8 cellular contexts compared by ENCODE assay signal in genomic region chr12:27333311-27334009, GRCh38. TPM values are rescaled to one million over a fixed set of nuclear protein-coding genes. Genes with fewer than 3 reads are reported as not detected.
A peak's percentile ranks its signal among the peaks of the same experiment; 100 is the strongest.
DNase-seq lines count a peak whose midpoint lies in the region; ATAC-seq, FAIRE-seq and TF ChIP-seq lines count a peak whose summit lies in the region.

No MANE protein-coding gene starts in this region.

- H3K79me2 ChIP-seq in K562 (ENCODE audit: control insufficient read depth, insufficient read depth, low read length), result no peaks in the 10 kb centered on the region

- H3K4me3 Mint-ChIP-seq in Caco-2 (ENCODE audit: unreplicated experiment), result peak overlapping the region; percentile 80
- peak overlapping the region; percentile 77 to 85 (median 78) for H3K4me3 Mint-ChIP-seq in immature natural killer cell

- H3K4me1 Mint-ChIP-seq in Caco-2 (ENCODE audit: low read depth, unreplicated experiment), result peaks cover 51% of the 10 kb centered on the region
- peaks cover 11 to 16% of the 10 kb centered on the region in 2 donors for H3K4me1 Mint-ChIP-seq in immature natural killer cell

- POLR2A ChIA-PET in Caco-2 (lab: Charles Lee), result interaction anchor here (0.7 to 1.9 kb wide), 2 partner anchors 89 to 320 kb away, joined by 3 to 8 read pairs; partner anchors contain the start of genes STK38L and TM7SF3
- POLR2A ChIA-PET in K562 (lab: Yijun Ruan, JAX), result interaction anchor here (0.7 to 1.1 kb wide), 2 partner anchors 9 to 109 kb away, joined by 3 read pairs; no protein-coding TSS in a partner anchor

- H3K36me3 Mint-ChIP-seq in Caco-2 (ENCODE audit: insufficient read depth, unreplicated experiment), result peaks cover 6% of the 10 kb centered on the region
- H3K36me3 Mint-ChIP-seq in immature natural killer cell, result no peaks in the 10 kb centered on the region

- H3K27ac ChIP-seq in HUES6 (ENCODE audit: low read depth, low read length), result no peak overlapping the region
- H3K27ac ChIP-seq in K562 (ENCODE audit: extremely low read depth, low read depth, low read length), result no peak overlapping the region

- CTCF ChIA-PET in Caco-2 (lab: Charles Lee) (interaction anchor here (0.6 to 1.0 kb wide), 3 partner anchors 8 to 91 kb away, joined by 3 to 5 read pairs (median 4); no protein-coding TSS in a partner anchor), K562 (lab: Yijun Ruan, JAX; ENCODE audit: low intra/inter-chr PET ratio) (no interaction called here)

- H3K9me3 Mint-ChIP-seq in Caco-2 (ENCODE audit: unreplicated experiment) (no peaks in the 10 kb centered on the region), immature natural killer cell (peaks cover 0 to 2% (median 0%) of the 10 kb centered on the region in 6 donors)

- no peak for TF ChIP-seq EP300 in K562 (IDR thresholded peaks at IDR 0.05; ENCODE audit: low read length)

- WGBS in K562 (ENCODE audit: insufficient coverage, low coverage, missing lambda C conversion rate), result 10% methylated on average over 45 of the region's 54 CpGs

- H3K4me1 ChIP-seq in Caco-2 (peaks cover 34% of the 10 kb centered on the region), HUES6 (ENCODE audit: control insufficient read depth, insufficient read depth, low read length) (peaks cover 14% of the 10 kb centered on the region), K562 (replicated peaks in 1 of 2; ENCODE audit: control insufficient read depth in 2 of 2, insufficient read depth in 2 of 2, low read length in 2 of 2) (peaks cover 11 to 13% of the 10 kb centered on the region in 2 experiments; a peak in 3 of 5 replicates)

- TF ChIP-seq RAD21 in K562 (CRISPR knock-in tag; conservative IDR thresholded peaks at IDR 0.05 in 1 of 2, IDR thresholded peaks at IDR 0.05 in 1 of 2), result no peak

- no peaks in the 10 kb centered on the region for H3K9me3 ChIP-seq in Caco-2
- H3K9me3 ChIP-seq in HUES6 (ENCODE audit: control insufficient read depth, insufficient read depth, low read depth, low read length), result no peaks in the 10 kb centered on the region
- H3K9me3 ChIP-seq in K562 (replicated peaks; ENCODE audit: control insufficient read depth, insufficient read depth, low read depth, low read length), result no peaks in the 10 kb centered on the region

- H3K27ac Mint-ChIP-seq in Caco-2 (ENCODE audit: unreplicated experiment), result peak overlapping the region; percentile 43
- no peak overlapping the region for H3K27ac Mint-ChIP-seq in immature natural killer cell

- no peak for FAIRE-seq in K562 (lab: Jason Lieb, UNC)

- H4K20me1 ChIP-seq in K562 (replicated peaks; ENCODE audit: control insufficient read depth, insufficient read depth, low read length), result no peaks in the 10 kb centered on the region

- H3K27me3 ChIP-seq in Caco-2 (replicated peaks; ENCODE audit: control insufficient read depth, insufficient read depth, low read length) (no peaks in the 10 kb centered on the region), HUES6 (ENCODE audit: control insufficient read depth, insufficient read depth, low read length) (peaks cover 38% of the 10 kb centered on the region), K562 (ENCODE audit: control insufficient read depth in 2 of 2, insufficient read depth in 2 of 2, low read length in 2 of 2) (peaks cover 25 to 27% of the 10 kb centered on the region in 2 experiments)

- peak overlapping the region; percentile 40 for H3K4me2 ChIP-seq in K562 (ENCODE audit: insufficient read depth, low read length)

- no peak for TF ChIP-seq POLR2A in K562 (conservative IDR thresholded peaks at IDR 0.05)

- H3K36me3 ChIP-seq in Caco-2 (ENCODE audit: control insufficient read depth, insufficient read depth, low read length), result no peaks in the 10 kb centered on the region
- no peaks in the 10 kb centered on the region for H3K36me3 ChIP-seq in HUES6 (ENCODE audit: control insufficient read depth, insufficient read depth, low read length)
- H3K36me3 ChIP-seq in K562 (ENCODE audit: control insufficient read depth, insufficient read depth, low read length), result no peaks in the 10 kb centered on the region

- DNase-seq in Caco-2, result peak; percentile 47 to 59
- DNase-seq in SW480 (ENCODE audit: low spot score), result peak; percentile 81
- DNase-seq in K562 (ENCODE audit: extremely low read depth in 1 of 4, low spot score in 3 of 4), result peak in 2 of 4 experiments; percentile 6 to 9
- DNase-seq in immature natural killer cell, result peak; percentile 9 to 21 (median 16)
- DNase-seq in stimulated activated CD4-positive, alpha-beta T cell treated with anti-CD3 and anti-CD28 coated beads, Interleukin-15, amount 100 ng/mL, for 24 hours, result peak; percentile 66
- DNase-seq in GOT3 (lab: John Stamatoyannopoulos, UW), result no peak

- in situ Hi-C loops in K562 (cut with MboI), result no loop called here

- H3K27me3 Mint-ChIP-seq in Caco-2 (ENCODE audit: insufficient read depth, unreplicated experiment) (no peaks in the 10 kb centered on the region), immature natural killer cell (ENCODE audit: low read depth in 3 of 3) (peaks cover 4 to 27% (median 17%) of the 10 kb centered on the region in 3 donors)

- TF ChIP-seq CTCF in Caco-2 (IDR thresholded peaks at IDR 0.05; ENCODE audit: insufficient read depth in 1 of 2, low read depth in 1 of 2, low read length in 1 of 2, severe bottlenecking in 1 of 2, unreplicated experiment in 1 of 2), result no peak
- TF ChIP-seq CTCF in K562 (IDR thresholded peaks at IDR 0.05 in 2 of 3, conservative IDR thresholded peaks at IDR 0.05 in 1 of 3; ENCODE audit: insufficient read depth in 2 of 3, low read depth in 1 of 3, low read length in 3 of 3), result no peak

- ATAC-seq in GM21367 (IDR thresholded peaks at IDR 0.05; ENCODE audit: unreplicated experiment), result peak; percentile 1
- peak; percentile 20; the same call in 2 of the 3 replicates for ATAC-seq in K562

- peak overlapping the region; percentile 70 for H3K9ac ChIP-seq in HUES6 (ENCODE audit: low read length)
- peak overlapping the region in 1 of 2 experiments; percentile 61; a peak in 2 of 4 replicates for H3K9ac ChIP-seq in K562 (ENCODE audit: insufficient read depth in 1 of 2, low read depth in 2 of 2, low read length in 2 of 2)

- BruUV-seq in Caco-2 (replicated peaks; lab: Mats Ljungman, UMichigan), result no TSS peak
- BruUV-seq in K562 (replicated peaks; lab: Mats Ljungman, UMichigan), result no TSS peak

- H3K4me3 ChIP-seq in Caco-2 (ENCODE audit: low read depth, low read length) (peak overlapping the region; percentile 87), HUES6 (ENCODE audit: low read depth, low read length) (peak overlapping the region; percentile 64), K562 (peak overlapping the region; percentile 28)

- intact Hi-C loops in Caco-2 (cut with micrococcal nuclease; ENCODE audit: unreplicated experiment) (no loop called here), K562 (cut with micrococcal nuclease) (no loop called here)

- 0 out of 2 replicates have a peak overlapping the region, but pooled peaks have one; percentile 54 for H2AFZ ChIP-seq in K562 (ENCODE audit: low read depth, low read length)

- no peaks in the 10 kb centered on the region for H3K9me1 ChIP-seq in K562 (ENCODE audit: control insufficient read depth, insufficient read depth, low read length)

TF ChIP-seq in K562, 482 proteins besides CTCF, POLR2A, EP300 and RAD21:
- TF ChIP-seq CHD1 (IDR thresholded peaks at IDR 0.05; ENCODE audit: low read length) (peak; percentile 29), PCBP1 (IDR thresholded peaks at IDR 0.05; ENCODE audit: low read depth, low read length, poor library complexity, severe bottlenecking) (no peak), RNF2 (IDR thresholded peaks at IDR 0.05) (peak; percentile 24; the same call in 1 of the 2 replicates), NR1H2 (CRISPR knock-in tag; IDR thresholded peaks at IDR 0.05) (0 out of 2 replicates have a peak, but pooled peaks have one; percentile 19)

RNA-seq across cellular contexts. Expression of gene BMAL2, which starts 0.8 kb away (rescaled TPM):
- total RNA-seq in Caco-2 (2022) (35.4 and 36.0 TPM in 2 replicates), K562 (2014; rRNA removed) (0.16 and 0.50 TPM in 2 replicates), K562 (2014; rRNA removed; fragmentation: Illumina TruSeq; extraction: Trizol) (0.62 and 0.70 TPM in 2 replicates), K562 (2015; rRNA removed; fragmentation: Illumina TruSeq; extraction: Trizol) (0.45 and 0.72 TPM in 2 replicates), K562 (2021) (0.38 and 0.60 TPM in 2 replicates)
- total RNA-seq in K562 (2011; cell fraction: chromatin; rRNA removed; ENCODE audit: low replicate concordance), result not detected in 2 replicates
- total RNA-seq in K562 (2011; cell fraction: nucleolus; rRNA removed), result not detected in 2 replicates
- total RNA-seq in K562 (2011; cell fraction: nucleoplasm; rRNA removed), result 0.23 TPM in 1 of 2 replicates, not detected in the other
- polyA plus RNA-seq in K562 (2011; rRNA removed) (0.16 and 1.1 TPM in 2 replicates), K562 (2014; fragmentation: Illumina TruSeq; extraction: Trizol) (0.40 and 0.42 TPM in 2 replicates), K562 (2014; fragmentation: Nextera tagmentation; extraction: Ambion mirVana) (under 1 TPM; 0.01 to 0.04 TPM), K562 (2014; rRNA removed) (0.13 and 0.17 TPM in 2 replicates), immature natural killer cell (not detected)
- polyA plus RNA-seq in K562 (2011; cell fraction: cytosol; rRNA removed), result 0.04 TPM in 2 replicates
- polyA plus RNA-seq in K562 (2011; cell fraction: nucleus; rRNA removed), result 0.07 and 0.11 TPM in 2 replicates
- polyA plus RNA-seq in K562 (2012), result 0.35 and 0.36 TPM in 2 replicates
- 0.30 and 0.74 TPM in 2 replicates for polyA minus RNA-seq in K562 (2011; rRNA and poly(A)+ RNA removed)
- 1.5 TPM in 1 of 2 replicates, not detected in the other for polyA minus RNA-seq in K562 (2011; cell fraction: cytosol; rRNA and poly(A)+ RNA removed)
- polyA minus RNA-seq in K562 (2011; cell fraction: nucleus; rRNA and poly(A)+ RNA removed), result 0.13 TPM in 1 of 2 replicates, not detected in the other

Comparison
In these comparisons a context has a peak if more than half of its experiments do, and no peak if none do; other contexts are left out.
1. H3K4me3 ChIP-seq: peak in every context shown above with its lines; median percentile 87 in Caco-2; 64 in HUES6; 28 in K562.
2. RNA of gene BMAL2, which starts 0.8 kb away (total RNA-seq): 35.4 to 36.0 TPM in Caco-2; 0.16 to 0.72 TPM in K562; every median in the first group is over 10 times any median in the second.